In genomic region chr2:215383652-215384279, GRCh38 we compare ENCODE assay signal across 25 cellular contexts.
"Had no signal": no experiment of that assay in that cellular context is flagged by ENCODE, and none has a peak within 500 bp of the region (broad histone marks: within the 10 kb centered on the region; RNA-seq: fewer than 3 reads in every experiment).

No MANE protein-coding gene starts in this region.

- DNase-seq: activated CD4-positive, alpha-beta memory T cell treated with anti-CD3 and anti-CD28 coated beads for 36 hours; activated CD4-positive, alpha-beta T cell treated with anti-CD3 and anti-CD28 coated beads, Interleukin-2, amount 10 ng/mL, durations not matched to agents 7 days and 5 days; activated CD4-positive, CD25-positive, alpha-beta regulatory T cell; activated CD8-positive, alpha-beta memory T cell treated with anti-CD3 and anti-CD28 coated beads for 24 hours; activated gamma-delta T cell treated with Interleukin-2 at 50 U/mL for 16 hours; activated naive CD4-positive, alpha-beta T cell treated with anti-CD3 and anti-CD28 coated beads, Interleukin-2, amount 10 ng/mL, durations not matched to agents 7 days and 5 days; activated naive CD8-positive, alpha-beta T cell treated with anti-CD3 and anti-CD28 coated beads for 36 hours; activated T-cell treated with anti-CD3 and anti-CD28 coated beads, Interleukin-2, amount 50 U/mL, for 4 hours; central memory CD4-positive, alpha-beta T cell; MM.1S; NCI-H1105 treated with DMSO at 0.1 percent for 48 hours; NCI-H1436 treated with DMSO at 0.1 percent for 48 hours; NCI-H187; NCI-H2081; NCI-H510A treated with DMSO at 0.1 percent for 48 hours; NCI-H69; NK-92 treated with Interleukin-12 subunit alpha and Interleukin-12 subunit beta, amount 100 ng/mL, for 24 hours; OCI-M1; RPMI8226; T-helper 1 cell had no signal

- H3K27ac ChIP-seq: SK-N-MC, VCaP had no signal

- H3K27ac Mint-ChIP-seq: activated CD4-positive, alpha-beta memory T cell treated with anti-CD3 and anti-CD28 coated beads for 36 hours; activated CD4-positive, alpha-beta T cell treated with anti-CD3 and anti-CD28 coated beads, Interleukin-2, amount 10 ng/mL, durations not matched to agents 7 days and 5 days; activated naive CD4-positive, alpha-beta T cell treated with anti-CD3 and anti-CD28 coated beads, Interleukin-2, amount 10 ng/mL, durations not matched to agents 7 days and 5 days; activated naive CD8-positive, alpha-beta T cell treated with anti-CD3 and anti-CD28 coated beads for 36 hours had no signal

- H3K4me1 Mint-ChIP-seq: activated CD4-positive, alpha-beta T cell treated with anti-CD3 and anti-CD28 coated beads, Interleukin-2, amount 10 ng/mL, durations not matched to agents 7 days and 5 days; activated naive CD4-positive, alpha-beta T cell treated with anti-CD3 and anti-CD28 coated beads, Interleukin-2, amount 10 ng/mL, durations not matched to agents 7 days and 5 days; activated naive CD8-positive, alpha-beta T cell treated with anti-CD3 and anti-CD28 coated beads for 36 hours had no signal

- H3K9me3 Mint-ChIP-seq: activated CD4-positive, alpha-beta memory T cell treated with anti-CD3 and anti-CD28 coated beads for 36 hours; activated CD4-positive, alpha-beta T cell treated with anti-CD3 and anti-CD28 coated beads, Interleukin-2, amount 10 ng/mL, durations not matched to agents 7 days and 5 days; activated naive CD4-positive, alpha-beta T cell treated with anti-CD3 and anti-CD28 coated beads, Interleukin-2, amount 10 ng/mL, durations not matched to agents 7 days and 5 days; activated naive CD8-positive, alpha-beta T cell treated with anti-CD3 and anti-CD28 coated beads for 36 hours; activated T-cell treated with anti-CD3 and anti-CD28 coated beads, Interleukin-2, amount 50 U/mL, for 4 hours had no signal

- ATAC-seq: activated T-cell treated with anti-CD3 and anti-CD28 coated beads, Interleukin-2, amount 50 U/mL, for 4 hours; Panc1; Right ventricle myocardium inferior had no signal

- H3K36me3 Mint-ChIP-seq: activated naive CD4-positive, alpha-beta T cell treated with anti-CD3 and anti-CD28 coated beads, Interleukin-2, amount 10 ng/mL, durations not matched to agents 7 days and 5 days; activated naive CD8-positive, alpha-beta T cell treated with anti-CD3 and anti-CD28 coated beads for 36 hours had no signal

- FAIRE-seq: bronchial epithelial cell had no signal

- H3K27me3 Mint-ChIP-seq: activated CD4-positive, alpha-beta memory T cell treated with anti-CD3 and anti-CD28 coated beads for 36 hours; activated CD4-positive, alpha-beta T cell treated with anti-CD3 and anti-CD28 coated beads, Interleukin-2, amount 10 ng/mL, durations not matched to agents 7 days and 5 days; activated naive CD4-positive, alpha-beta T cell treated with anti-CD3 and anti-CD28 coated beads, Interleukin-2, amount 10 ng/mL, durations not matched to agents 7 days and 5 days; activated naive CD8-positive, alpha-beta T cell treated with anti-CD3 and anti-CD28 coated beads for 36 hours had no signal

- H3K4me3 Mint-ChIP-seq: activated CD4-positive, alpha-beta memory T cell treated with anti-CD3 and anti-CD28 coated beads for 36 hours; activated CD4-positive, alpha-beta T cell treated with anti-CD3 and anti-CD28 coated beads, Interleukin-2, amount 10 ng/mL, durations not matched to agents 7 days and 5 days; activated naive CD4-positive, alpha-beta T cell treated with anti-CD3 and anti-CD28 coated beads, Interleukin-2, amount 10 ng/mL, durations not matched to agents 7 days and 5 days; activated naive CD8-positive, alpha-beta T cell treated with anti-CD3 and anti-CD28 coated beads for 36 hours; activated T-cell treated with anti-CD3 and anti-CD28 coated beads, Interleukin-2, amount 50 U/mL, for 4 hours had no signal

- H3K4me3 ChIP-seq: SK-N-MC had no signal
